Comparison of ENCODE assay signal across 9 cellular contexts in the genomic region with DNA sequence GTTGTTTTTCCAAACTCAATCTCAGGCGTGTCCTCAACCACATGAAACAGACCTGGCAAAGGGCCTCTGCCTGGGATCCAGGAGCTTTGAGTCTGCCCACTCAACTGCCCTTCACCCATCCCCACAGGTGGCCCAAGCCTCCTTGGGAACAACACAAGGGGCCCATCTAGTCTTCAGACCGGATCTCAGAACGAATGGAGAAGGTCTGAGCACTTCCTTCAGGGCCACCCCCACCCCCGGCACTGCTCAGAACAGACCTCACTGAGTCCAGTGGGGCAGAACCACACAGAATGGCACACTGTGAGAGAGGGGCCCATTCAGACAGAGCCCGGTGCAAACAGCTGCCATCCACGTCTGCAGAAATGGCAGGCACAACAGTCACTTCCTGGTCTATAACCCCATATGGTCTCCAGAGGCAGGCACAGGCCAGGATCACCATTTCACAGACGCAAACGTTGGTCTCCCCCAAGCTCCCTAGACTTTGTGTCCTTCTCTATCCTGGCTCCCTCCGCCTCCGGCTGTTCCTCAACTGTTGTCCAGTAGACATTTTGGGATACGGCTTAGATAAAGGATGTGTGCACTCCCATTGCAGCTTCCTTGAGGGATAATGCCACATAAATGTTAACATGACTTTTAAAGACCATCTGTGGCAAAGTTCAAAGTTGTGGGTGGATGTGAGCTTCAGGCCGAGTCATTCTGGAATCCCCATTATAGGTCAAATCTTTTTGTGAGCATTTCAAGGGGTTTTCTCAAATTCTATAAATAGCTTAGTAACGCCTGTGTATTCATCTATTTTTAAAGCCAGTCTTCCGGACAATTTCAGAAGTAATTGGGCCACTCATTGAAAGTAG.
DNase-seq lines count a peak whose midpoint lies in the region; ATAC-seq and TF ChIP-seq lines count a peak whose summit lies in the region.
"Had no signal": no experiment of that assay in that cellular context is flagged by ENCODE, and none has a peak within 500 bp of the region (broad histone marks: within the 10 kb centered on the region; RNA-seq: fewer than 3 reads in every experiment).

No MANE protein-coding gene starts in this region.

- intact Hi-C loops in stomach (cut with DNase I; ENCODE audit: low total_unique reads): no loop called here

- no peak for TF ChIP-seq EP300 in stomach (IDR thresholded peaks at IDR 0.05)
- TF ChIP-seq EP300 in gastroesophageal sphincter (IDR thresholded peaks at IDR 0.05): no peak

- TF ChIP-seq CTCF in AG09309 (IDR thresholded peaks at IDR 0.05; ENCODE audit: control insufficient read depth, insufficient read depth, low read depth, low read length, missing control alignments): no peak
- no peak for TF ChIP-seq CTCF in stomach (IDR thresholded peaks at IDR 0.05)
- no peak for TF ChIP-seq CTCF in gastroesophageal sphincter (IDR thresholded peaks at IDR 0.05)

- peak; percentile 11 for DNase-seq in AG09309 (ENCODE audit: low read depth)
- DNase-seq in ecto neural progenitor cell (ENCODE audit: low spot score): peak; percentile 35
- DNase-seq in stomach: peak; percentile 18
- no peak for DNase-seq in iPS-NIHi11 (ENCODE audit: low spot score)
- DNase-seq in iPS-NIHi7 (ENCODE audit: extremely low spot score): no peak

- H3K4me3 ChIP-seq in AG09309 (ENCODE audit: control insufficient read depth, low read depth, low read length): no peak overlapping the region
- H3K4me3 ChIP-seq in stomach: no peak overlapping the region
- no peak overlapping the region for H3K4me3 ChIP-seq in gastroesophageal sphincter
- H3K4me3 ChIP-seq: lung had no signal

- peak; percentile 62 for ATAC-seq in GM19351 (IDR thresholded peaks at IDR 0.05; ENCODE audit: unreplicated experiment)
- peak; percentile 70 for ATAC-seq in HG03432 (IDR thresholded peaks at IDR 0.05; ENCODE audit: unreplicated experiment)
- no peak for ATAC-seq in gastroesophageal sphincter

- H3K36me3 ChIP-seq in stomach (peaks cover 2 to 26% (median 13%) of the 10 kb centered on the region in 4 donors), gastroesophageal sphincter (peaks cover 0 to 44% of the 10 kb centered on the region in 2 donors)

- WGBS in stomach, 5 donors: 74 to 85% (median 81%) methylated on average over 14 of the region's 14 CpGs
- WGBS in gastroesophageal sphincter (ENCODE audit: low coverage in 1 of 2), 2 donors: 59 to 69% methylated on average over 10 of the region's 14 CpGs

- H3K27ac ChIP-seq in stomach (peak overlapping the region in 3 of 5 donors; percentile 30 to 48 (median 40)), gastroesophageal sphincter (peak overlapping the region in 1 of 4 donors; percentile 29)

- H3K9me3 ChIP-seq in stomach: no peaks in the 10 kb centered on the region
- no peaks in the 10 kb centered on the region for H3K9me3 ChIP-seq in gastroesophageal sphincter

- H3K27me3 ChIP-seq in stomach: no peaks in the 10 kb centered on the region
- no peaks in the 10 kb centered on the region for H3K27me3 ChIP-seq in gastroesophageal sphincter

- TF ChIP-seq POLR2A in stomach (IDR thresholded peaks at IDR 0.05) (no peak), gastroesophageal sphincter (IDR thresholded peaks at IDR 0.05) (no peak)

- H3K4me1 ChIP-seq in stomach (peaks cover 0 to 29% (median 20%) of the 10 kb centered on the region in 4 donors), gastroesophageal sphincter (peaks cover 0 to 44% (median 0%) of the 10 kb centered on the region in 3 donors)

Comparison
In these comparisons a context has a peak if more than half of its experiments do, and no peak if none do; other contexts are left out.
1. DNase-seq: peak in AG09309 (single experiment), ecto neural progenitor cell (single experiment) and stomach (single experiment); none in iPS-NIHi11 (single experiment) and iPS-NIHi7 (single experiment).